14 cellular contexts compared by ENCODE assay signal in genomic region chr7:157508477-157508881, GRCh38.
DNase-seq lines count a peak whose midpoint lies in the region; ATAC-seq and TF ChIP-seq lines count a peak whose summit lies in the region.
"Had no signal": no experiment of that assay in that cellular context is flagged by ENCODE, and none has a peak within 500 bp of the region (broad histone marks: within the 10 kb centered on the region; RNA-seq: fewer than 3 reads in every experiment).

No MANE protein-coding gene starts in this region.

- POLR2A ChIA-PET in activated CD4-positive, alpha-beta memory T cell treated with anti-CD3 and anti-CD28 coated beads, Interleukin-2, amount 10 ng/mL, durations not matched to agents 7 days and 5 days (lab: Charles Lee), result no interaction called here
- POLR2A ChIA-PET in activated CD4-positive, alpha-beta memory T cell treated with anti-CD3 and anti-CD28 coated beads for 36 hours (lab: Charles Lee), result no interaction called here

- peaks cover 52% of the 10 kb centered on the region for H3K27me3 Mint-ChIP-seq in activated CD4-positive, alpha-beta memory T cell treated with anti-CD3 and anti-CD28 coated beads, Interleukin-2, amount 10 ng/mL, durations not matched to agents 7 days and 5 days
- H3K27me3 Mint-ChIP-seq in activated CD4-positive, alpha-beta memory T cell treated with anti-CD3 and anti-CD28 coated beads for 36 hours, result peaks cover 7% of the 10 kb centered on the region
- H3K27me3 Mint-ChIP-seq in central memory CD8-positive, alpha-beta T cell, result peaks cover 45% of the 10 kb centered on the region

- no peak overlapping the region for H3K27ac Mint-ChIP-seq in activated CD4-positive, alpha-beta memory T cell treated with anti-CD3 and anti-CD28 coated beads, Interleukin-2, amount 10 ng/mL, durations not matched to agents 7 days and 5 days
- H3K27ac Mint-ChIP-seq in activated CD4-positive, alpha-beta memory T cell treated with anti-CD3 and anti-CD28 coated beads for 36 hours, result no peak overlapping the region
- peak overlapping the region; percentile 73 for H3K27ac Mint-ChIP-seq in central memory CD8-positive, alpha-beta T cell (ENCODE audit: low read depth)

- peaks cover 16% of the 10 kb centered on the region for H3K27me3 ChIP-seq in neutrophil
- peaks cover 5% of the 10 kb centered on the region for H3K27me3 ChIP-seq in upper lobe of right lung
- peaks cover 0 to 29% (median 0%) of the 10 kb centered on the region in 4 donors for H3K27me3 ChIP-seq in esophagus squamous epithelium

- peaks cover 20% of the 10 kb centered on the region for H3K36me3 Mint-ChIP-seq in activated CD4-positive, alpha-beta memory T cell treated with anti-CD3 and anti-CD28 coated beads, Interleukin-2, amount 10 ng/mL, durations not matched to agents 7 days and 5 days (ENCODE audit: low read depth)
- peaks cover 10% of the 10 kb centered on the region for H3K36me3 Mint-ChIP-seq in activated CD4-positive, alpha-beta memory T cell treated with anti-CD3 and anti-CD28 coated beads for 36 hours
- H3K36me3 Mint-ChIP-seq in central memory CD8-positive, alpha-beta T cell (ENCODE audit: insufficient read depth), result no peaks in the 10 kb centered on the region

- H3K4me1 ChIP-seq in neutrophil (ENCODE audit: control insufficient read depth in 1 of 2, insufficient read depth in 1 of 2, low read depth in 1 of 2, low read length in 1 of 2) (peaks cover 14 to 20% of the 10 kb centered on the region in 2 experiments), upper lobe of right lung (no peaks in the 10 kb centered on the region), esophagus squamous epithelium (no peaks in the 10 kb centered on the region)

- TF ChIP-seq POLR2A in esophagus squamous epithelium (IDR thresholded peaks at IDR 0.05), result no peak

- H3K9me3 Mint-ChIP-seq in activated CD4-positive, alpha-beta memory T cell treated with anti-CD3 and anti-CD28 coated beads, Interleukin-2, amount 10 ng/mL, durations not matched to agents 7 days and 5 days, result peaks cover 19% of the 10 kb centered on the region
- peaks cover 15% of the 10 kb centered on the region for H3K9me3 Mint-ChIP-seq in activated CD4-positive, alpha-beta memory T cell treated with anti-CD3 and anti-CD28 coated beads for 36 hours
- H3K9me3 Mint-ChIP-seq in central memory CD8-positive, alpha-beta T cell, result no peaks in the 10 kb centered on the region

- intact Hi-C loops in activated CD4-positive, alpha-beta memory T cell treated with anti-CD3 and anti-CD28 coated beads for 36 hours (cut with micrococcal nuclease), result no loop called here
- intact Hi-C loops in upper lobe of right lung (cut with DNase I) (no loop called here), esophagus squamous epithelium (cut with DNase I) (no loop called here)

- peaks cover 9% of the 10 kb centered on the region for H3K4me1 Mint-ChIP-seq in activated CD4-positive, alpha-beta memory T cell treated with anti-CD3 and anti-CD28 coated beads, Interleukin-2, amount 10 ng/mL, durations not matched to agents 7 days and 5 days
- peaks cover 4% of the 10 kb centered on the region for H3K4me1 Mint-ChIP-seq in activated CD4-positive, alpha-beta memory T cell treated with anti-CD3 and anti-CD28 coated beads for 36 hours (ENCODE audit: low read depth)
- peaks cover 6% of the 10 kb centered on the region for H3K4me1 Mint-ChIP-seq in central memory CD8-positive, alpha-beta T cell

- H3K9me3 ChIP-seq in neutrophil (no peaks in the 10 kb centered on the region), upper lobe of right lung (no peaks in the 10 kb centered on the region), esophagus squamous epithelium (peaks cover 0 to 7% (median 0%) of the 10 kb centered on the region in 3 donors)

- TF ChIP-seq CTCF in neutrophil (IDR thresholded peaks at IDR 0.05), result no peak
- no peak for TF ChIP-seq CTCF in upper lobe of right lung (IDR thresholded peaks at IDR 0.05)
- no peak for TF ChIP-seq CTCF in esophagus squamous epithelium (IDR thresholded peaks at IDR 0.05)

- DNase-seq in activated CD4-positive, alpha-beta memory T cell treated with anti-CD3 and anti-CD28 coated beads, Interleukin-2, amount 10 ng/mL, durations not matched to agents 7 days and 5 days, result peak; percentile 11
- no peak for DNase-seq in activated CD4-positive, alpha-beta memory T cell treated with anti-CD3 and anti-CD28 coated beads for 36 hours
- no peak for DNase-seq in central memory CD8-positive, alpha-beta T cell (ENCODE audit: low spot score in 2 of 2)
- DNase-seq in upper lobe of right lung (peak; percentile 33), HUDEP-2 (lab: John Stamatoyannopoulos, UW; ENCODE audit: unreplicated experiment in 76 of 76) (no peak), esophagus squamous epithelium (lab: John Stamatoyannopoulos, UW) (no peak)
- DNase-seq: 8988T, IMR-90, NCI-H2029 treated with DMSO at 0.1 percent for 48 hours, NCI-H510A treated with DMSO at 0.1 percent for 48 hours, SIG-M5 had no signal

- no peak overlapping the region for H3K4me3 Mint-ChIP-seq in activated CD4-positive, alpha-beta memory T cell treated with anti-CD3 and anti-CD28 coated beads, Interleukin-2, amount 10 ng/mL, durations not matched to agents 7 days and 5 days
- no peak overlapping the region for H3K4me3 Mint-ChIP-seq in activated CD4-positive, alpha-beta memory T cell treated with anti-CD3 and anti-CD28 coated beads for 36 hours
- H3K4me3 Mint-ChIP-seq in central memory CD8-positive, alpha-beta T cell, result no peak overlapping the region

- H3K4me3 ChIP-seq in neutrophil (ENCODE audit: low read depth in 1 of 2, low read length in 1 of 2), result no peak overlapping the region
- no peak overlapping the region for H3K4me3 ChIP-seq in upper lobe of right lung
- H3K4me3 ChIP-seq in esophagus squamous epithelium, result no peak overlapping the region

- H3K36me3 ChIP-seq in neutrophil (no peaks in the 10 kb centered on the region), upper lobe of right lung (no peaks in the 10 kb centered on the region), esophagus squamous epithelium (no peaks in the 10 kb centered on the region)

- ATAC-seq in central memory CD8-positive, alpha-beta T cell (replicated peaks; ENCODE audit: extremely low read depth, poor library complexity, severe bottlenecking), result no peak
- ATAC-seq in upper lobe of right lung (peak; percentile 14), SK-N-SH treated with all-trans-retinoic acid at 6 μM for 48 hours (no peak)

- CTCF ChIA-PET in activated CD4-positive, alpha-beta memory T cell treated with anti-CD3 and anti-CD28 coated beads, Interleukin-2, amount 10 ng/mL, durations not matched to agents 7 days and 5 days (lab: Charles Lee), result no interaction called here
- CTCF ChIA-PET in activated CD4-positive, alpha-beta memory T cell treated with anti-CD3 and anti-CD28 coated beads for 36 hours (lab: Charles Lee), result no interaction called here

- 56 to 57% methylated on average over 3 to 6 of the region's 11 CpGs for WGBS in esophagus squamous epithelium, 2 donors

- peak overlapping the region; percentile 42 for H3K27ac ChIP-seq in neutrophil
- no peak overlapping the region for H3K27ac ChIP-seq in upper lobe of right lung
- no peak overlapping the region for H3K27ac ChIP-seq in esophagus squamous epithelium
- H3K27ac ChIP-seq: C4-2B had no signal

TF ChIP-seq in SK-N-SH treated with all-trans-retinoic acid at 6 μM for 48 hours, 23 proteins besides CTCF, POLR2A, EP300 and RAD21 (continues in another document):
- TF ChIP-seq PATZ1 (CRISPR knock-in tag; IDR thresholded peaks at IDR 0.05; ENCODE audit: borderline replicate concordance), result no peak
- TF ChIP-seq GLIS3 (CRISPR knock-in tag; IDR thresholded peaks at IDR 0.05), result no peak
- TF ChIP-seq CREB5 (CRISPR knock-in tag; IDR thresholded peaks at IDR 0.05; ENCODE audit: low read depth), result no peak
- no peak for TF ChIP-seq CSDC2 (CRISPR knock-in tag; IDR thresholded peaks at IDR 0.05)
- no peak for TF ChIP-seq OSR1 (CRISPR knock-in tag; IDR thresholded peaks at IDR 0.05)
- no peak for TF ChIP-seq ZC3H10 (CRISPR knock-in tag; IDR thresholded peaks at IDR 0.05)
- no peak for TF ChIP-seq TCF4 (CRISPR knock-in tag; IDR thresholded peaks at IDR 0.05; ENCODE audit: borderline replicate concordance)
- no peak for TF ChIP-seq SNAI2 (CRISPR knock-in tag; IDR thresholded peaks at IDR 0.05)
- TF ChIP-seq TOX (CRISPR knock-in tag; IDR thresholded peaks at IDR 0.05; ENCODE audit: borderline replicate concordance), result no peak
- TF ChIP-seq ZNF70 (CRISPR knock-in tag; IDR thresholded peaks at IDR 0.05), result no peak

Comparison
In these comparisons a context has a peak if more than half of its experiments do, and no peak if none do; other contexts are left out.
1. DNase-seq: peak in activated CD4-positive, alpha-beta memory T cell treated with anti-CD3 and anti-CD28 coated beads, Interleukin-2, amount 10 ng/mL, durations not matched to agents 7 days and 5 days (single experiment) and upper lobe of right lung (single experiment); none in activated CD4-positive, alpha-beta memory T cell treated with anti-CD3 and anti-CD28 coated beads for 36 hours (single experiment), central memory CD8-positive, alpha-beta T cell (0 of 2), HUDEP-2 (0 of 76) and esophagus squamous epithelium (single experiment).